10 cellular contexts compared by ENCODE assay signal in genomic region chrX:15952212-15952611, GRCh38.
"Had no signal": no experiment of that assay in that cellular context is flagged by ENCODE, and none has a peak within 500 bp of the region (broad histone marks: within the 10 kb centered on the region; RNA-seq: fewer than 3 reads in every experiment).

No MANE protein-coding gene starts in this region.

- ATAC-seq: HCT116, K562 had no signal

- DNase-seq: GM23248, GOT3, H7, HFFc6, IMR-90, KG1 had no signal

- H3K9me3 Mint-ChIP-seq: HFFc6 had no signal

- FAIRE-seq: HTR-8/SVneo, K562 had no signal

- H3K27ac ChIP-seq: GM23248 had no signal

- H3K4me3 Mint-ChIP-seq: HFFc6 had no signal

- H2AFZ ChIP-seq: GM23248 had no signal

- H3K4me3 ChIP-seq: GM23248, HAP-1, K562 had no signal

- H3K27ac Mint-ChIP-seq: HFFc6 had no signal

- H3K36me3 ChIP-seq: HAP-1 had no signal

- H3K9me3 ChIP-seq: HAP-1 had no signal

- H3K9ac ChIP-seq: GM23248 had no signal
